ENCODE assay signal across 8 cellular contexts in genomic region chr19:17860993-17861360, GRCh38. TPM values are rescaled to one million over a fixed set of nuclear protein-coding genes. Genes with fewer than 3 reads are reported as not detected.
DNase-seq lines count a peak whose midpoint lies in the region; ATAC-seq, FAIRE-seq and TF ChIP-seq lines count a peak whose summit lies in the region.

No MANE protein-coding gene starts in this region.

- 0% methylated on average over 7 of the region's 7 CpGs for WGBS in K562 (ENCODE audit: insufficient coverage, low coverage, missing lambda C conversion rate)
- 14% methylated on average over 2 of the region's 7 CpGs for WGBS in mesenchymal stem cell

- peaks cover 43% of the 10 kb centered on the region for H3K79me2 ChIP-seq in K562 (ENCODE audit: control insufficient read depth, insufficient read depth, low read length)

- intact Hi-C loops in left ventricle myocardium inferior (cut with micrococcal nuclease) (no loop called here), Right ventricle myocardium inferior (cut with DNase I) (no loop called here), K562 (cut with micrococcal nuclease) (loop anchor here (10.0 kb wide), 1 partner anchor 194 kb away; no protein-coding TSS in a partner anchor), vagina (cut with DNase I) (loop anchor here (5.0 to 10.0 kb wide), 2 partner anchors 71 to 134 kb away; partner anchors contain the start of gene CCDC124)

- peaks cover 3% of the 10 kb centered on the region for H3K9me1 ChIP-seq in K562 (ENCODE audit: control insufficient read depth, insufficient read depth, low read length)

- no TSS peak for BruUV-seq in K562 (replicated peaks; lab: Mats Ljungman, UMichigan)

- H2AFZ ChIP-seq in K562 (ENCODE audit: low read depth, low read length) (no peak overlapping the region), mesenchymal stem cell (ENCODE audit: low read depth, low read length) (no peak overlapping the region)

- peak overlapping the region in 1 of 2 experiments; percentile 1 for H3K18ac ChIP-seq in mesenchymal stem cell (ENCODE audit: low read depth in 1 of 2, low read length in 2 of 2)

- no peak overlapping the region for H2AK5ac ChIP-seq in mesenchymal stem cell (ENCODE audit: low read length, severe bottlenecking)

- H3K9ac ChIP-seq in K562 (ENCODE audit: insufficient read depth in 1 of 2, low read depth in 2 of 2, low read length in 2 of 2): peak overlapping the region; percentile 99
- H3K9ac ChIP-seq in mesenchymal stem cell (ENCODE audit: low read length): peak overlapping the region; percentile 99

- H3K9me3 ChIP-seq in left ventricle myocardium inferior (replicated peaks) (no peaks in the 10 kb centered on the region), K562 (replicated peaks; ENCODE audit: control insufficient read depth, insufficient read depth, low read depth, low read length) (no peaks in the 10 kb centered on the region), mesenchymal stem cell (ENCODE audit: control insufficient read depth, low read length) (no peaks in the 10 kb centered on the region), vagina (no peaks in the 10 kb centered on the region)

- peaks cover 46% of the 10 kb centered on the region for H3K36me3 ChIP-seq in left ventricle myocardium inferior
- H3K36me3 ChIP-seq in K562 (ENCODE audit: control insufficient read depth, insufficient read depth, low read length): peaks cover 48% of the 10 kb centered on the region
- H3K36me3 ChIP-seq in mesenchymal stem cell (ENCODE audit: control insufficient read depth in 1 of 2, insufficient read depth in 2 of 2, low read depth in 1 of 2, low read length in 2 of 2): peaks cover 46 to 51% of the 10 kb centered on the region in 2 experiments
- peaks cover 3 to 32% of the 10 kb centered on the region in 2 donors for H3K36me3 ChIP-seq in vagina

- POLR2A ChIA-PET in K562 (lab: Yijun Ruan, JAX): interaction anchor here (0.6 to 4.0 kb wide), 16 partner anchors 10 to 1019 kb away, joined by 3 to 51 read pairs (median 3); partner anchors contain the start of genes CCDC124, JAK3 and SLC5A5

- H3K14ac ChIP-seq in mesenchymal stem cell (ENCODE audit: low read length in 2 of 2): no peak overlapping the region

- FAIRE-seq in K562 (lab: Jason Lieb, UNC): no peak

- TF ChIP-seq RAD21 in K562 (CRISPR knock-in tag; conservative IDR thresholded peaks at IDR 0.05 in 1 of 2, IDR thresholded peaks at IDR 0.05 in 1 of 2): no peak

- H2BK120ac ChIP-seq in mesenchymal stem cell (ENCODE audit: low read depth, low read length): no peak overlapping the region

- TF ChIP-seq POLR2A in K562 (conservative IDR thresholded peaks at IDR 0.05): 0 out of 2 replicates have a peak, but pooled peaks have one; percentile 4
- TF ChIP-seq POLR2A in vagina (IDR thresholded peaks at IDR 0.05): no peak

- H3K4me3 ChIP-seq in left ventricle myocardium inferior (peak overlapping the region; percentile 88), K562 (peak overlapping the region; percentile 82), mesenchymal stem cell (ENCODE audit: insufficient read depth in 1 of 2, low read depth in 1 of 2, low read length in 2 of 2) (peak overlapping the region; percentile 83 to 100), vagina (peak overlapping the region; percentile 77 to 92)

- ATAC-seq in Right ventricle myocardium inferior: no peak
- no peak for ATAC-seq in K562
- ATAC-seq in esophagus mucosa: no peak

- H4K91ac ChIP-seq in mesenchymal stem cell (ENCODE audit: low read length): no peak overlapping the region

- no peak overlapping the region for H2BK5ac ChIP-seq in mesenchymal stem cell (ENCODE audit: low read depth, low read length, poor library complexity, severe bottlenecking)

- in situ Hi-C loops in K562 (cut with MboI): no loop called here

- DNase-seq in left ventricle myocardium inferior: no peak
- no peak for DNase-seq in Right ventricle myocardium inferior (ENCODE audit: missing footprints)
- peak in 3 of 4 experiments; percentile 24 to 35 (median 31) for DNase-seq in K562 (ENCODE audit: extremely low read depth in 1 of 4, low spot score in 3 of 4)
- DNase-seq in mesenchymal stem cell: peak; percentile 50
- no peak for DNase-seq in vagina (ENCODE audit: extremely low spot score in 2 of 2)
- DNase-seq in NCI-H748 treated with DMSO at 0.1 percent for 48 hours (lab: John Stamatoyannopoulos, UW): no peak
- DNase-seq in NCI-H2196 (lab: John Stamatoyannopoulos, UW; ENCODE audit: unreplicated experiment): no peak

- H3K27me3 ChIP-seq in left ventricle myocardium inferior (ENCODE audit: low read depth): no peaks in the 10 kb centered on the region
- H3K27me3 ChIP-seq in K562 (ENCODE audit: control insufficient read depth in 2 of 2, insufficient read depth in 2 of 2, low read length in 2 of 2): no peaks in the 10 kb centered on the region
- no peaks in the 10 kb centered on the region for H3K27me3 ChIP-seq in mesenchymal stem cell (ENCODE audit: control insufficient read depth in 1 of 2, insufficient read depth in 1 of 2, low read length in 2 of 2)
- no peaks in the 10 kb centered on the region for H3K27me3 ChIP-seq in vagina

- no peak overlapping the region for H2BK12ac ChIP-seq in mesenchymal stem cell (ENCODE audit: low read length in 2 of 2)

- peak overlapping the region in 1 of 2 experiments; percentile 14 for H3K4ac ChIP-seq in mesenchymal stem cell (ENCODE audit: low read depth in 1 of 2, low read length in 2 of 2)

- H4K8ac ChIP-seq in mesenchymal stem cell (ENCODE audit: low read length): no peak overlapping the region

- peak overlapping the region in 1 of 2 experiments; percentile 14 for H3K23ac ChIP-seq in mesenchymal stem cell (ENCODE audit: low read length in 2 of 2)

- no peak overlapping the region for H2BK15ac ChIP-seq in mesenchymal stem cell (ENCODE audit: low read depth, poor library complexity, severe bottlenecking)

- H3K79me1 ChIP-seq in mesenchymal stem cell (replicated peaks; ENCODE audit: low read length, poor library complexity, severe bottlenecking): no peaks in the 10 kb centered on the region

- no peak for TF ChIP-seq CTCF in left ventricle myocardium inferior (IDR thresholded peaks at IDR 0.05; ENCODE audit: borderline replicate concordance)
- no peak for TF ChIP-seq CTCF in K562 (IDR thresholded peaks at IDR 0.05 in 2 of 3, conservative IDR thresholded peaks at IDR 0.05 in 1 of 3; ENCODE audit: insufficient read depth in 2 of 3, low read depth in 1 of 3, low read length in 3 of 3)
- TF ChIP-seq CTCF in vagina (IDR thresholded peaks at IDR 0.05): no peak

- no peak for TF ChIP-seq EP300 in K562 (IDR thresholded peaks at IDR 0.05; ENCODE audit: low read length)

- peaks cover 51% of the 10 kb centered on the region for H4K20me1 ChIP-seq in K562 (replicated peaks; ENCODE audit: control insufficient read depth, insufficient read depth, low read length)

- peak overlapping the region; percentile 100 for H3K4me2 ChIP-seq in K562 (ENCODE audit: insufficient read depth, low read length)
- peak overlapping the region; percentile 80 for H3K4me2 ChIP-seq in mesenchymal stem cell (ENCODE audit: low read length, poor library complexity, severe bottlenecking)

- CTCF ChIA-PET in K562 (lab: Yijun Ruan, JAX; ENCODE audit: low intra/inter-chr PET ratio): no interaction called here

- peaks cover 36% of the 10 kb centered on the region for H3K4me1 ChIP-seq in left ventricle myocardium inferior
- peaks cover 16 to 43% of the 10 kb centered on the region in 2 experiments; a peak in 4 of 5 replicates for H3K4me1 ChIP-seq in K562 (replicated peaks in 1 of 2; ENCODE audit: control insufficient read depth in 2 of 2, insufficient read depth in 2 of 2, low read length in 2 of 2)
- peaks cover 25% of the 10 kb centered on the region for H3K4me1 ChIP-seq in mesenchymal stem cell (ENCODE audit: control insufficient read depth, insufficient read depth, low read depth, low read length)
- H3K4me1 ChIP-seq in vagina: peaks cover 17% of the 10 kb centered on the region

- H3K27ac ChIP-seq in left ventricle myocardium inferior (replicated peaks) (peak overlapping the region; percentile 89), K562 (ENCODE audit: extremely low read depth, low read depth, low read length) (peak overlapping the region; percentile 91), mesenchymal stem cell (ENCODE audit: low read length, poor library complexity, severe bottlenecking) (no peak overlapping the region), vagina (peak overlapping the region; percentile 77)

RNA-seq across cellular contexts. Expression of gene RPL18A, which starts 1.3 kb away (rescaled TPM):
- total RNA-seq in left ventricle myocardium inferior (767 TPM), Right ventricle myocardium inferior (860 TPM), K562 (2014; rRNA removed) (2,735 and 3,133 TPM in 2 replicates), K562 (2014; rRNA removed; fragmentation: Illumina TruSeq; extraction: Trizol) (557 and 626 TPM in 2 replicates), K562 (2015; rRNA removed; fragmentation: Illumina TruSeq; extraction: Trizol) (1,801 and 1,895 TPM in 2 replicates), K562 (2021) (2,882 and 3,018 TPM in 2 replicates), vagina (1,768 TPM), esophagus mucosa (2,571 TPM)
- total RNA-seq in K562 (2011; cell fraction: chromatin; rRNA removed; ENCODE audit: low replicate concordance): 168 and 439 TPM in 2 replicates
- 698 and 878 TPM in 2 replicates for total RNA-seq in K562 (2011; cell fraction: nucleolus; rRNA removed)
- total RNA-seq in K562 (2011; cell fraction: nucleoplasm; rRNA removed): 586 and 897 TPM in 2 replicates
- polyA plus RNA-seq in K562 (2011; rRNA removed) (881 and 1,270 TPM in 2 replicates), K562 (2014; fragmentation: Illumina TruSeq; extraction: Trizol) (1,947 and 3,139 TPM in 2 replicates), K562 (2014; fragmentation: Nextera tagmentation; extraction: Ambion mirVana) (1,000 to 10,000 TPM; 1,130 to 1,273 TPM), K562 (2014; rRNA removed) (2,069 and 2,216 TPM in 2 replicates)
- 2,242 and 3,536 TPM in 2 replicates for polyA plus RNA-seq in K562 (2011; cell fraction: cytosol; rRNA removed)
- 920 and 1,021 TPM in 2 replicates for polyA plus RNA-seq in K562 (2011; cell fraction: nucleus; rRNA removed)
- polyA plus RNA-seq in K562 (2012): 3,311 and 3,882 TPM in 2 replicates
- polyA minus RNA-seq in K562 (2011; rRNA and poly(A)+ RNA removed): 348 and 383 TPM in 2 replicates
- 1,225 and 1,878 TPM in 2 replicates for polyA minus RNA-seq in K562 (2011; cell fraction: cytosol; rRNA and poly(A)+ RNA removed)
- 303 and 429 TPM in 2 replicates for polyA minus RNA-seq in K562 (2011; cell fraction: nucleus; rRNA and poly(A)+ RNA removed)
- polyA plus RNA-seq in mesenchymal stem cell (2013, experiment 1 of 2): 2,056 TPM
- 2,116 TPM for polyA plus RNA-seq in mesenchymal stem cell (2013, experiment 2 of 2)

RNA-seq across cellular contexts. Expression of gene SLC5A5, which starts 10.8 kb away (rescaled TPM):
- total RNA-seq in left ventricle myocardium inferior (not detected), Right ventricle myocardium inferior (not detected), K562 (2014; rRNA removed) (0.33 and 0.73 TPM in 2 replicates), K562 (2014; rRNA removed; fragmentation: Illumina TruSeq; extraction: Trizol) (0.13 and 0.18 TPM in 2 replicates), K562 (2015; rRNA removed; fragmentation: Illumina TruSeq; extraction: Trizol) (0.11 and 0.29 TPM in 2 replicates), K562 (2021) (0.25 and 0.29 TPM in 2 replicates), vagina (not detected), esophagus mucosa (not detected)
- 0.21 and 0.37 TPM in 2 replicates for total RNA-seq in K562 (2011; cell fraction: chromatin; rRNA removed; ENCODE audit: low replicate concordance)
- 0.39 and 0.50 TPM in 2 replicates for total RNA-seq in K562 (2011; cell fraction: nucleolus; rRNA removed)
- total RNA-seq in K562 (2011; cell fraction: nucleoplasm; rRNA removed): 0.29 and 0.38 TPM in 2 replicates
- polyA plus RNA-seq in K562 (2011; rRNA removed) (0.05 and 0.20 TPM in 2 replicates), K562 (2014; fragmentation: Illumina TruSeq; extraction: Trizol) (0.21 and 0.29 TPM in 2 replicates), K562 (2014; fragmentation: Nextera tagmentation; extraction: Ambion mirVana) (under 1 TPM; 0.10 to 0.23 TPM), K562 (2014; rRNA removed) (0.09 and 0.38 TPM in 2 replicates)
- polyA plus RNA-seq in K562 (2011; cell fraction: cytosol; rRNA removed): 0.15 and 0.60 TPM in 2 replicates
- polyA plus RNA-seq in K562 (2011; cell fraction: nucleus; rRNA removed): 0.08 and 0.18 TPM in 2 replicates
- 0.13 TPM in 1 of 2 replicates, not detected in the other for polyA plus RNA-seq in K562 (2012)
- 0.15 and 0.32 TPM in 2 replicates for polyA minus RNA-seq in K562 (2011; rRNA and poly(A)+ RNA removed)
- polyA minus RNA-seq in K562 (2011; cell fraction: cytosol; rRNA and poly(A)+ RNA removed): 0.86 TPM in 1 of 2 replicates, not detected in the other
- 0.13 TPM in 1 of 2 replicates, not detected in the other for polyA minus RNA-seq in K562 (2011; cell fraction: nucleus; rRNA and poly(A)+ RNA removed)
- not detected for polyA plus RNA-seq in mesenchymal stem cell (2013, experiment 1 of 2)
- not detected for polyA plus RNA-seq in mesenchymal stem cell (2013, experiment 2 of 2)

RNA-seq across cellular contexts. Expression of gene JAK3, which starts 13.2 kb away (rescaled TPM):
- 1.7 TPM for total RNA-seq in left ventricle myocardium inferior
- 1.9 TPM for total RNA-seq in Right ventricle myocardium inferior
- 0.32 and 0.97 TPM in 2 replicates for total RNA-seq in K562 (2011; cell fraction: chromatin; rRNA removed; ENCODE audit: low replicate concordance)
- total RNA-seq in K562 (2011; cell fraction: nucleolus; rRNA removed): 0.50 and 0.66 TPM in 2 replicates
- total RNA-seq in K562 (2011; cell fraction: nucleoplasm; rRNA removed): 0.53 and 0.66 TPM in 2 replicates
- total RNA-seq in K562 (2014; rRNA removed): 0.12 and 0.14 TPM in 2 replicates
- total RNA-seq in K562 (2014; rRNA removed; fragmentation: Illumina TruSeq; extraction: Trizol): not detected in 2 replicates
- total RNA-seq in K562 (2015; rRNA removed; fragmentation: Illumina TruSeq; extraction: Trizol): 0.04 TPM in 1 of 2 replicates, not detected in the other
- 0.18 and 0.47 TPM in 2 replicates for total RNA-seq in K562 (2021)
- polyA plus RNA-seq in K562 (2011; rRNA removed): 0.13 and 0.28 TPM in 2 replicates
- polyA plus RNA-seq in K562 (2011; cell fraction: cytosol; rRNA removed): 0.21 TPM in 2 replicates
- 0.48 and 0.80 TPM in 2 replicates for polyA plus RNA-seq in K562 (2011; cell fraction: nucleus; rRNA removed)
- 0.10 and 0.14 TPM in 2 replicates for polyA plus RNA-seq in K562 (2012)
- polyA plus RNA-seq in K562 (2014; fragmentation: Illumina TruSeq; extraction: Trizol): 0.04 and 0.14 TPM in 2 replicates
- under 1 TPM; 0.01 to 0.07 TPM for polyA plus RNA-seq in K562 (2014; fragmentation: Nextera tagmentation; extraction: Ambion mirVana)
- polyA plus RNA-seq in K562 (2014; rRNA removed): 0.04 and 0.07 TPM in 2 replicates
- polyA minus RNA-seq in K562 (2011; rRNA and poly(A)+ RNA removed): 0.04 and 0.06 TPM in 2 replicates
- 0.19 TPM in 1 of 2 replicates, not detected in the other for polyA minus RNA-seq in K562 (2011; cell fraction: cytosol; rRNA and poly(A)+ RNA removed)
- polyA minus RNA-seq in K562 (2011; cell fraction: nucleus; rRNA and poly(A)+ RNA removed): 0.22 and 0.54 TPM in 2 replicates
- 3.5 TPM for polyA plus RNA-seq in mesenchymal stem cell (2013, experiment 1 of 2)
- polyA plus RNA-seq in mesenchymal stem cell (2013, experiment 2 of 2): 3.3 TPM
- total RNA-seq in vagina: 10.8 TPM
- 2.0 TPM for total RNA-seq in esophagus mucosa

RNA-seq across cellular contexts. Expression of gene INSL3, which starts 39.7 kb away (rescaled TPM):
- total RNA-seq in left ventricle myocardium inferior (not detected), Right ventricle myocardium inferior (not detected), K562 (2014; rRNA removed) (not detected in 2 replicates), K562 (2014; rRNA removed; fragmentation: Illumina TruSeq; extraction: Trizol) (not detected in 2 replicates), K562 (2015; rRNA removed; fragmentation: Illumina TruSeq; extraction: Trizol) (not detected in 2 replicates), K562 (2021) (not detected in 2 replicates), vagina (not detected), esophagus mucosa (not detected)
- total RNA-seq in K562 (2011; cell fraction: chromatin; rRNA removed; ENCODE audit: low replicate concordance): not detected in 2 replicates
- total RNA-seq in K562 (2011; cell fraction: nucleolus; rRNA removed): not detected in 2 replicates
- total RNA-seq in K562 (2011; cell fraction: nucleoplasm; rRNA removed): not detected in 2 replicates
- polyA plus RNA-seq in K562 (2011; rRNA removed) (not detected in 2 replicates), K562 (2014; fragmentation: Illumina TruSeq; extraction: Trizol) (not detected in 2 replicates), K562 (2014; fragmentation: Nextera tagmentation; extraction: Ambion mirVana) (not detected), K562 (2014; rRNA removed) (not detected in 2 replicates)
- not detected in 2 replicates for polyA plus RNA-seq in K562 (2011; cell fraction: cytosol; rRNA removed)
- not detected in 2 replicates for polyA plus RNA-seq in K562 (2011; cell fraction: nucleus; rRNA removed)
- not detected in 2 replicates for polyA plus RNA-seq in K562 (2012)
- not detected in 2 replicates for polyA minus RNA-seq in K562 (2011; rRNA and poly(A)+ RNA removed)
- polyA minus RNA-seq in K562 (2011; cell fraction: cytosol; rRNA and poly(A)+ RNA removed): not detected in 2 replicates
- polyA minus RNA-seq in K562 (2011; cell fraction: nucleus; rRNA and poly(A)+ RNA removed): not detected in 2 replicates
- 0.15 TPM for polyA plus RNA-seq in mesenchymal stem cell (2013, experiment 1 of 2)
- polyA plus RNA-seq in mesenchymal stem cell (2013, experiment 2 of 2): 0.33 TPM

Comparison
In these comparisons a context has a peak if more than half of its experiments do, and no peak if none do; other contexts are left out.
1. DNase-seq: peak in K562 (3 of 4) and mesenchymal stem cell (single experiment); none in left ventricle myocardium inferior (single experiment), Right ventricle myocardium inferior (single experiment), vagina (0 of 2), NCI-H748 treated with DMSO at 0.1 percent for 48 hours (single experiment) and NCI-H2196 (single experiment).
2. intact Hi-C loops: an anchor here in K562 (10.0 kb wide) and vagina (5.0 to 10.0 kb wide); none called in left ventricle myocardium inferior and Right ventricle myocardium inferior.
3. Peak in every context shown above with its lines, with median percentiles within 50 percentile points of each other: H3K4me3 ChIP-seq.